ENCODE assay signal across 12 cellular contexts in the genomic region with DNA sequence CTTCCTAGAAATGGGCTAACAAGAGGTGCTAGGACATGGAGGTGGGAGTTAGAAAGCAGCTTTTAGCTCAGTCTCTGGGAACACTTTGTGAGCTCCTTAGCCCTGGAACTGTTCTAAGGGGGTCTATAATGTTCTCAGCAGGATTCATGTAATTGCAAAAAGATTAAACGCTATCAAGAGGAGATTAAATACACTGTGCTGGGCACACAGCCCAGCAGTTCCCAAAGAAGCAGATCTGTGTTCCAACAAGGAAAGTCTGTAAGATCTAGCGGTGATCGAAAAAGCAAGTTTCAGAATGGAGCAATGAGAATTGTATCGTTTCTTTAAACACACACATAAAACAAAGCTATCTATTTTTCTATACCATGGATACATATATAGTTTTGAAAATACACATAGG. TPM values are rescaled to one million over a fixed set of nuclear protein-coding genes. Genes with fewer than 3 reads are reported as not detected.
DNase-seq lines count a peak whose midpoint lies in the region; ATAC-seq, FAIRE-seq and TF ChIP-seq lines count a peak whose summit lies in the region.
"Had no signal": no experiment of that assay in that cellular context is flagged by ENCODE, and none has a peak within 500 bp of the region (broad histone marks: within the 10 kb centered on the region; RNA-seq: fewer than 3 reads in every experiment).

No MANE protein-coding gene starts in this region.

- H4K20me1 ChIP-seq in HepG2 (ENCODE audit: insufficient read depth, low read length) (no peaks in the 10 kb centered on the region; the same call in 1 of the 2 replicates), SK-N-SH (ENCODE audit: insufficient read depth) (peaks cover 17% of the 10 kb centered on the region; the same call in 1 of the 2 replicates)

- TF ChIP-seq CTCF in liver (IDR thresholded peaks at IDR 0.05; ENCODE audit: low read depth, low read length, missing input control) (no peak), HepG2 (CRISPR knock-in tag; IDR thresholded peaks at IDR 0.05) (no peak), gastroesophageal sphincter (IDR thresholded peaks at IDR 0.05) (no peak), gastrocnemius medialis (IDR thresholded peaks at IDR 0.05 in 4 of 5, conservative IDR thresholded peaks at IDR 0.05 in 1 of 5) (no peak), SK-N-SH (IDR thresholded peaks at IDR 0.05) (no peak)

- no peaks in the 10 kb centered on the region for H3K36me3 ChIP-seq in liver (ENCODE audit: control insufficient read depth in 4 of 4, insufficient read depth in 3 of 4, low read depth in 1 of 4, low read length in 3 of 4)
- no peaks in the 10 kb centered on the region for H3K36me3 ChIP-seq in HepG2 (replicated peaks in 1 of 2; ENCODE audit: control insufficient read depth in 1 of 2, insufficient read depth in 2 of 2, low read length in 2 of 2)
- no peaks in the 10 kb centered on the region for H3K36me3 ChIP-seq in gastroesophageal sphincter
- H3K36me3 ChIP-seq in gastrocnemius medialis = no peaks in the 10 kb centered on the region
- H3K36me3 ChIP-seq in SK-N-SH (replicated peaks in 1 of 2; ENCODE audit: control insufficient read depth in 1 of 2, insufficient read depth in 2 of 2, low read length in 1 of 2) = no peaks in the 10 kb centered on the region

- TF ChIP-seq EP300 in HepG2 (IDR thresholded peaks at IDR 0.05; ENCODE audit: low read depth in 2 of 2, low read length in 2 of 2) (no peak), HepG2 (CRISPR knock-in tag; IDR thresholded peaks at IDR 0.05; ENCODE audit: borderline replicate concordance) (no peak), gastroesophageal sphincter (IDR thresholded peaks at IDR 0.05) (no peak), SK-N-SH (IDR thresholded peaks at IDR 0.05; ENCODE audit: borderline replicate concordance in 1 of 2, low read depth in 1 of 2, low read length in 1 of 2) (no peak)

- no peak for ATAC-seq in HepG2
- no peak for ATAC-seq in gastroesophageal sphincter
- no peak for ATAC-seq in gastrocnemius medialis

- H2AFZ ChIP-seq in HepG2 (ENCODE audit: low read length) = no peak overlapping the region
- no peak overlapping the region for H2AFZ ChIP-seq in SK-N-SH (ENCODE audit: low read depth)

- no peaks in the 10 kb centered on the region for H3K9me3 ChIP-seq in liver (ENCODE audit: control insufficient read depth in 4 of 4, low read length in 3 of 4)
- H3K9me3 ChIP-seq in HepG2 (ENCODE audit: low read length) = no peaks in the 10 kb centered on the region
- H3K9me3 ChIP-seq in gastroesophageal sphincter = no peaks in the 10 kb centered on the region
- no peaks in the 10 kb centered on the region for H3K9me3 ChIP-seq in gastrocnemius medialis
- H3K9me3 ChIP-seq in SK-N-SH = no peaks in the 10 kb centered on the region

- H3K27me3 ChIP-seq in liver (ENCODE audit: control insufficient read depth in 4 of 4, insufficient read depth in 4 of 4, low read length in 3 of 4) (no peaks in the 10 kb centered on the region), HepG2 (ENCODE audit: control insufficient read depth in 1 of 2, insufficient read depth in 2 of 2, low read length in 2 of 2) (peaks cover 16 to 61% of the 10 kb centered on the region in 2 experiments), gastroesophageal sphincter (no peaks in the 10 kb centered on the region), gastrocnemius medialis (no peaks in the 10 kb centered on the region), SK-N-SH (ENCODE audit: insufficient read depth) (no peaks in the 10 kb centered on the region)

- 76% methylated on average over 4 of the region's 4 CpGs for WGBS in liver
- WGBS in HepG2 (ENCODE audit: low lambda C conversion rate) = 47% methylated on average over 4 of the region's 4 CpGs
- 15 to 17% methylated on average over 4 of the region's 4 CpGs for WGBS in gastroesophageal sphincter (ENCODE audit: low coverage in 1 of 2), 2 donors
- WGBS in SK-N-SH (ENCODE audit: low lambda C conversion rate) = 72% methylated on average over 4 of the region's 4 CpGs

- H3K4me3 ChIP-seq in liver (ENCODE audit: low read depth in 1 of 3, low read length in 3 of 3) (no peak overlapping the region), HepG2 (replicated peaks in 1 of 3; ENCODE audit: insufficient read depth in 1 of 3, low read depth in 2 of 3, low read length in 3 of 3) (no peak overlapping the region), gastroesophageal sphincter (no peak overlapping the region), gastrocnemius medialis (no peak overlapping the region), SK-N-SH (ENCODE audit: low read depth in 2 of 2, low read length in 1 of 2) (no peak overlapping the region)

- TF ChIP-seq RAD21 in liver (IDR thresholded peaks at IDR 0.05) = no peak
- TF ChIP-seq RAD21 in HepG2 (CRISPR knock-in tag; IDR thresholded peaks at IDR 0.05) = no peak
- TF ChIP-seq RAD21 in SK-N-SH (IDR thresholded peaks at IDR 0.05; ENCODE audit: low read length) = no peak

- CTCF ChIA-PET in HepG2 (lab: Yijun Ruan, JAX; ENCODE audit: low intra/inter-chr PET ratio, low total read pairs) (no interaction called here), SK-N-SH (lab: Yijun Ruan, JAX) (interaction anchor here (0.7 to 6.2 kb wide), 6 partner anchors 14 to 359 kb away, joined by 3 to 47 read pairs (median 5); no protein-coding TSS in a partner anchor)

- no peak overlapping the region for H3K9ac ChIP-seq in liver (ENCODE audit: low read depth in 1 of 2, low read length in 2 of 2)
- no peak overlapping the region for H3K9ac ChIP-seq in HepG2 (ENCODE audit: insufficient read depth, low read depth, low read length)
- H3K9ac ChIP-seq in SK-N-SH = no peak overlapping the region
- H3K9ac ChIP-seq: KMS-11 had no signal

- H3K4me2 ChIP-seq in HepG2 (ENCODE audit: low read depth, low read length) (no peak overlapping the region), SK-N-SH (no peak overlapping the region)

- BruUV-seq in HepG2 (replicated peaks; lab: Mats Ljungman, UMichigan) = no TSS peak

- H3K79me2 ChIP-seq in HepG2 (ENCODE audit: insufficient read depth, low read length) = no peaks in the 10 kb centered on the region
- 0 out of 2 replicates have a peak, but pooled peaks cover 3% of the 10 kb centered on the region for H3K79me2 ChIP-seq in SK-N-SH (ENCODE audit: insufficient read depth)

- no peaks in the 10 kb centered on the region for H3K9me2 ChIP-seq in SK-N-SH

- no peak for TF ChIP-seq POLR2A in HepG2 (IDR thresholded peaks at IDR 0.05; ENCODE audit: insufficient read depth in 1 of 2, low read depth in 2 of 2, low read length in 2 of 2)
- TF ChIP-seq POLR2A in gastroesophageal sphincter (IDR thresholded peaks at IDR 0.05) = no peak
- no peak for TF ChIP-seq POLR2A in gastrocnemius medialis (IDR thresholded peaks at IDR 0.05)
- no peak for TF ChIP-seq POLR2A in H54 (IDR thresholded peaks at IDR 0.05; ENCODE audit: low read depth, low read length)

- POLR2A ChIA-PET in HepG2 (lab: Yijun Ruan, JAX) = no interaction called here
- POLR2A ChIA-PET in SK-N-SH (lab: Yijun Ruan, JAX) = no interaction called here

- intact Hi-C loops in HepG2 (cut with micrococcal nuclease; ENCODE audit: unreplicated experiment) (no loop called here), gastrocnemius medialis (cut with DNase I; ENCODE audit: low total_unique reads) (loop anchor here (5.0 to 10.0 kb wide), 4 partner anchors 63 to 1631 kb away; a partner anchor contains a TSS)

- peaks cover 7% of the 10 kb centered on the region for H3F3A ChIP-seq in SK-N-SH (replicated peaks; ENCODE audit: insufficient read depth)

- H3K27ac ChIP-seq in liver (ENCODE audit: low read depth in 1 of 2, low read length in 2 of 2) (peak overlapping the region; percentile 2 to 43), HepG2 (ENCODE audit: extremely low read length, insufficient read depth, low read length) (no peak overlapping the region), gastroesophageal sphincter (peak overlapping the region; percentile 95 to 100 (median 98)), gastrocnemius medialis (peak overlapping the region; percentile 94 to 99 (median 97)), SK-N-SH (ENCODE audit: low read depth in 2 of 2, low read length in 1 of 2) (no peak overlapping the region; a peak in 1 of 4 replicates)
- H3K27ac ChIP-seq: KMS-11 had no signal

- DNase-seq in HepG2 (ENCODE audit: low spot score) = no peak
- no peak for DNase-seq in gastrocnemius medialis
- DNase-seq in G401 (ENCODE audit: low spot score) = no peak
- no peak for DNase-seq in SHP77 treated with DMSO at 0.1 percent for 48 hours (lab: John Stamatoyannopoulos, UW)
- no peak for DNase-seq in H54 (ENCODE audit: insufficient read length, low spot score)
- no peak for DNase-seq in SK-N-SH
- DNase-seq: activated CD8-positive, alpha-beta memory T cell treated with anti-CD3 and anti-CD28 coated beads, Interleukin-2, amount 50 U/mL, for 4 hours; NCI-H2029 treated with DMSO at 0.1 percent for 48 hours; stimulated activated CD4-positive, alpha-beta T cell treated with anti-CD3 and anti-CD28 coated beads, Interleukin-4, amount 100 ng/mL, for 4 hours had no signal

- H3K4me1 ChIP-seq in liver (ENCODE audit: control insufficient read depth in 4 of 4, insufficient read depth in 4 of 4, low read length in 3 of 4) (peaks cover 3 to 13% (median 8%) of the 10 kb centered on the region in 4 donors), HepG2 (ENCODE audit: insufficient read depth, low read length) (peaks cover 55% of the 10 kb centered on the region), gastroesophageal sphincter (peaks cover 5 to 90% (median 51%) of the 10 kb centered on the region in 3 donors), gastrocnemius medialis (peaks cover 64 to 68% of the 10 kb centered on the region in 2 donors), SK-N-SH (ENCODE audit: control insufficient read depth in 1 of 2, insufficient read depth in 2 of 2, low read depth in 1 of 2, low read length in 1 of 2) (peaks cover 34 to 49% of the 10 kb centered on the region in 2 experiments)

- FAIRE-seq in HepG2 (lab: Jason Lieb, UNC) (no peak), H54 (lab: Jason Lieb, UNC) (no peak)

- in situ Hi-C loops in HepG2 (cut with HindIII; ENCODE audit: extremely low pct_ligation_motif_present, low pct_unique_long_range_greater_than_20kb) = no loop called here
- in situ Hi-C loops in gastrocnemius medialis (cut with MboI; ENCODE audit: low sequenced_read_pairs in 4 of 4) = loop anchor here in 2 of 4 donors (10.0 to 25.0 kb wide), 2 partner anchors 101 to 1128 kb away; a partner anchor contains a TSS
- in situ Hi-C loops in G401 (cut with HindIII; ENCODE audit: low sequenced_read_pairs) = no loop called here

RNA-seq across cellular contexts. Expression of a gene that starts 2.4 kb away (rescaled TPM):
- 1 to 10 TPM; 7.4 to 9.3 TPM for total RNA-seq in liver
- 10 to 100 TPM; 12.7 to 17.8 TPM for polyA plus RNA-seq in liver
- total RNA-seq in HepG2 (2016; rRNA removed; fragmentation: Illumina TruSeq; extraction: Trizol) = 8.0 and 9.5 TPM in 2 replicates
- 2.9 and 3.5 TPM in 2 replicates for total RNA-seq in HepG2 (2016; cell fraction: cytosol; rRNA removed; fragmentation: Illumina TruSeq; extraction: Trizol; ENCODE audit: low read depth)
- 8.1 and 9.8 TPM in 2 replicates for total RNA-seq in HepG2 (2016; cell fraction: insoluble cytoplasmic fraction; rRNA removed; fragmentation: Illumina TruSeq; extraction: Trizol)
- 6.9 and 8.7 TPM in 2 replicates for total RNA-seq in HepG2 (2016; cell fraction: membrane; rRNA removed; fragmentation: Illumina TruSeq; extraction: Trizol)
- 7.0 and 7.5 TPM in 2 replicates for total RNA-seq in HepG2 (2016; cell fraction: nucleus; rRNA removed; fragmentation: Illumina TruSeq; extraction: Trizol)
- 6.0 and 7.4 TPM in 2 replicates for polyA plus RNA-seq in HepG2 (2011; rRNA removed)
- polyA plus RNA-seq in HepG2 (2011; cell fraction: cytosol; rRNA removed) = 3.4 and 7.0 TPM in 2 replicates
- 11.9 and 13.3 TPM in 2 replicates for polyA plus RNA-seq in HepG2 (2011; cell fraction: nucleus; rRNA removed)
- 4.7 and 5.3 TPM in 2 replicates for polyA plus RNA-seq in HepG2 (2012)
- polyA plus RNA-seq in HepG2 (2016; cell fraction: cytosol; fragmentation: Illumina TruSeq; extraction: Trizol; ENCODE audit: low read depth) = 3.1 and 4.1 TPM in 2 replicates
- 9.9 and 12.2 TPM in 2 replicates for polyA plus RNA-seq in HepG2 (2016; cell fraction: insoluble cytoplasmic fraction; fragmentation: Illumina TruSeq; extraction: Trizol; ENCODE audit: low read depth)
- polyA plus RNA-seq in HepG2 (2016; cell fraction: membrane; fragmentation: Illumina TruSeq; extraction: Trizol; ENCODE audit: low read depth) = 6.1 and 8.5 TPM in 2 replicates
- 12.7 and 13.7 TPM in 2 replicates for polyA plus RNA-seq in HepG2 (2016; cell fraction: nucleus; fragmentation: Illumina TruSeq; extraction: Trizol; ENCODE audit: insufficient read depth, low read depth)
- 1.4 and 6.4 TPM in 2 replicates for polyA minus RNA-seq in HepG2 (2011; rRNA and poly(A)+ RNA removed; ENCODE audit: low replicate concordance)
- 3.0 and 4.0 TPM in 2 replicates for polyA minus RNA-seq in HepG2 (2011; cell fraction: cytosol; rRNA and poly(A)+ RNA removed)
- 3.2 and 4.2 TPM in 2 replicates for polyA minus RNA-seq in HepG2 (2011; cell fraction: nucleus; rRNA and poly(A)+ RNA removed)
- 10 to 100 TPM; 40.0 to 98.5 (median 53.9) TPM for total RNA-seq in gastroesophageal sphincter
- 100 to 1,000 TPM in 1 of 4 donors, 10 to 100 TPM in 1, 1 to 10 TPM in 2; 6.7 to 126 (median 30.5) TPM for total RNA-seq in gastrocnemius medialis
- total RNA-seq in G401 (2014; rRNA removed; shearing (Covaris generic)) = 7.6 and 8.6 TPM in 2 replicates
- 3.3 TPM in 2 replicates for polyA plus RNA-seq in SK-N-SH (2012; rRNA removed)
- polyA plus RNA-seq in SK-N-SH (2012; cell fraction: cytosol; rRNA removed) = 2.0 and 2.3 TPM in 2 replicates
- polyA plus RNA-seq in SK-N-SH (2012; cell fraction: nucleus; rRNA removed) = 8.1 and 8.2 TPM in 2 replicates

RNA-seq across cellular contexts. Expression of a gene that starts 29.0 kb away (rescaled TPM):
- total RNA-seq in liver = 1 to 10 TPM; 1.8 to 3.4 TPM
- polyA plus RNA-seq in liver = under 1 TPM; 0.61 to 0.97 TPM
- total RNA-seq in HepG2 (2016; rRNA removed; fragmentation: Illumina TruSeq; extraction: Trizol) = 0.74 and 1.2 TPM in 2 replicates
- total RNA-seq in HepG2 (2016; cell fraction: cytosol; rRNA removed; fragmentation: Illumina TruSeq; extraction: Trizol; ENCODE audit: low read depth) = 0.20 and 0.53 TPM in 2 replicates
- 0.73 and 1.4 TPM in 2 replicates for total RNA-seq in HepG2 (2016; cell fraction: insoluble cytoplasmic fraction; rRNA removed; fragmentation: Illumina TruSeq; extraction: Trizol)
- total RNA-seq in HepG2 (2016; cell fraction: membrane; rRNA removed; fragmentation: Illumina TruSeq; extraction: Trizol) = 0.34 and 0.48 TPM in 2 replicates
- 0.62 and 0.63 TPM in 2 replicates for total RNA-seq in HepG2 (2016; cell fraction: nucleus; rRNA removed; fragmentation: Illumina TruSeq; extraction: Trizol)
- 0.16 and 0.48 TPM in 2 replicates for polyA plus RNA-seq in HepG2 (2011; rRNA removed)
- polyA plus RNA-seq in HepG2 (2011; cell fraction: cytosol; rRNA removed) = 0.41 and 0.48 TPM in 2 replicates
- 0.37 and 0.74 TPM in 2 replicates for polyA plus RNA-seq in HepG2 (2011; cell fraction: nucleus; rRNA removed)
- 0.28 TPM in 1 of 2 replicates, not detected in the other for polyA plus RNA-seq in HepG2 (2012)
- 0.16 and 0.27 TPM in 2 replicates for polyA plus RNA-seq in HepG2 (2016; cell fraction: cytosol; fragmentation: Illumina TruSeq; extraction: Trizol; ENCODE audit: low read depth)
- polyA plus RNA-seq in HepG2 (2016; cell fraction: insoluble cytoplasmic fraction; fragmentation: Illumina TruSeq; extraction: Trizol; ENCODE audit: low read depth) = 0.81 and 0.88 TPM in 2 replicates
- polyA plus RNA-seq in HepG2 (2016; cell fraction: membrane; fragmentation: Illumina TruSeq; extraction: Trizol; ENCODE audit: low read depth) = 0.49 and 0.50 TPM in 2 replicates
- polyA plus RNA-seq in HepG2 (2016; cell fraction: nucleus; fragmentation: Illumina TruSeq; extraction: Trizol; ENCODE audit: insufficient read depth, low read depth) = 1.3 and 1.5 TPM in 2 replicates
- not detected in 2 replicates for polyA minus RNA-seq in HepG2 (2011; rRNA and poly(A)+ RNA removed; ENCODE audit: low replicate concordance)
- not detected in 2 replicates for polyA minus RNA-seq in HepG2 (2011; cell fraction: cytosol; rRNA and poly(A)+ RNA removed)
- not detected in 2 replicates for polyA minus RNA-seq in HepG2 (2011; cell fraction: nucleus; rRNA and poly(A)+ RNA removed)
- not detected for total RNA-seq in gastroesophageal sphincter
- not detected for total RNA-seq in gastrocnemius medialis
- total RNA-seq in G401 (2014; rRNA removed; shearing (Covaris generic)) = not detected in 2 replicates
- 0.05 and 0.08 TPM in 2 replicates for polyA plus RNA-seq in SK-N-SH (2012; rRNA removed)
- polyA plus RNA-seq in SK-N-SH (2012; cell fraction: cytosol; rRNA removed) = 0.01 TPM in 1 of 2 replicates, not detected in the other
- 0.04 TPM in 1 of 2 replicates, not detected in the other for polyA plus RNA-seq in SK-N-SH (2012; cell fraction: nucleus; rRNA removed)

Comparison
In these comparisons a context has a peak if more than half of its experiments do, and no peak if none do; other contexts are left out.
1. H3K27ac ChIP-seq: peak in liver (2 of 2), gastroesophageal sphincter (4 of 4) and gastrocnemius medialis (4 of 4); none in HepG2 (single experiment) and SK-N-SH (0 of 2).